ENCODE assay signal across 1 cellular context in genomic region chr3:17742092-17742836, GRCh38.
TF ChIP-seq lines count a peak whose summit lies in the region.

Gene TBC1D5 (minus strand): TSS chr3:17742631. CDS start chr3:17508570, 234,061 bp downstream.

TF ChIP-seq in K562, 482 proteins besides CTCF, POLR2A, EP300 and RAD21 (continued from another document and continues in another):
- TF ChIP-seq SRF (CRISPR knock-in tag; IDR thresholded peaks at IDR 0.05) (no peak; a peak in 3 of 4 replicates), ZNF354B (CRISPR knock-in tag; IDR thresholded peaks at IDR 0.05) (no peak), WHSC1 (IDR thresholded peaks at IDR 0.05; ENCODE audit: low read length) (no peak), CUX1 (CRISPR knock-in tag; IDR thresholded peaks at IDR 0.05) (no peak), SMARCC2 (IDR thresholded peaks at IDR 0.05; ENCODE audit: low read depth) (no peak; the same call in 1 of the 2 replicates), RBM25 (IDR thresholded peaks at IDR 0.05; ENCODE audit: low read depth, low read length, severe bottlenecking) (peak; percentile 93), RBM34 (IDR thresholded peaks at IDR 0.05; ENCODE audit: borderline replicate concordance, insufficient read depth, low read length) (0 out of 2 replicates have a peak, but pooled peaks have one; percentile 58), GABPB2 (CRISPR knock-in tag; conservative IDR thresholded peaks at IDR 0.05) (no peak), NR2C1 (IDR thresholded peaks at IDR 0.05) (no peak), NR2C1 (tag; IDR thresholded peaks at IDR 0.05) (no peak), ZNF76 (CRISPR knock-in tag; IDR thresholded peaks at IDR 0.05; ENCODE audit: borderline replicate concordance) (0 out of 2 replicates have a peak, but pooled peaks have one; percentile 80), IFI16 (CRISPR knock-in tag; IDR thresholded peaks at IDR 0.05) (no peak), HINFP (tag; conservative IDR thresholded peaks at IDR 0.05; ENCODE audit: low read depth) (peak; percentile 99), NFRKB (IDR thresholded peaks at IDR 0.05; ENCODE audit: low read depth) (peak; percentile 87; the same call in 1 of the 2 replicates), HMG20B (CRISPR knock-in tag; IDR thresholded peaks at IDR 0.05) (peak; percentile 74; the same call in 1 of the 2 replicates), GATA2 (CRISPR knock-in tag; IDR thresholded peaks at IDR 0.05) (no peak), TAF1 (IDR thresholded peaks at IDR 0.05; ENCODE audit: control insufficient read depth, extremely low read depth, insufficient read depth, low read length, severe bottlenecking) (peak; percentile 81), RERE (CRISPR knock-in tag; IDR thresholded peaks at IDR 0.05; ENCODE audit: borderline replicate concordance) (0 out of 2 replicates have a peak, but pooled peaks have one; percentile 91), SMAD2 (IDR thresholded peaks at IDR 0.05; ENCODE audit: low read depth, low read length) (no peak), ZNF23 (CRISPR knock-in tag; IDR thresholded peaks at IDR 0.05) (no peak), YBX1 (IDR thresholded peaks at IDR 0.05) (no peak), ZNF707 (CRISPR knock-in tag; conservative IDR thresholded peaks at IDR 0.05) (no peak), IRF9 (tag; IDR thresholded peaks at IDR 0.05) (no peak), XRCC3 (IDR thresholded peaks at IDR 0.05) (no peak), SRSF3 (IDR thresholded peaks at IDR 0.05; ENCODE audit: insufficient read depth, low read length) (0 out of 2 replicates have a peak, but pooled peaks have one; percentile 38), TCF7 (IDR thresholded peaks at IDR 0.05; ENCODE audit: borderline replicate concordance) (no peak), TFAM (CRISPR knock-in tag; conservative IDR thresholded peaks at IDR 0.05) (no peak), E2F8 (IDR thresholded peaks at IDR 0.05; ENCODE audit: low read depth, partially characterized antibody) (no peak), ZNF778 (CRISPR knock-in tag; IDR thresholded peaks at IDR 0.05) (no peak), RHOXF2B (CRISPR knock-in tag; conservative IDR thresholded peaks at IDR 0.05) (0 out of 2 replicates have a peak, but pooled peaks have one; percentile 54), ETV5 (CRISPR knock-in tag; IDR thresholded peaks at IDR 0.05; ENCODE audit: low read depth) (no peak; the same call in none of the 2 replicates), ZFP36 (IDR thresholded peaks at IDR 0.05; ENCODE audit: low read depth, low read length, partially characterized antibody) (peak; percentile 34), FIP1L1 (IDR thresholded peaks at IDR 0.05; ENCODE audit: low read depth, low read length, poor library complexity, severe bottlenecking) (peak; percentile 85), NKRF (IDR thresholded peaks at IDR 0.05; ENCODE audit: borderline replicate concordance) (peak; percentile 66), LARP7 (IDR thresholded peaks at IDR 0.05) (0 out of 2 replicates have a peak, but pooled peaks have one; percentile 27), MBD2 (IDR thresholded peaks at IDR 0.05; ENCODE audit: borderline replicate concordance, low read depth) (0 out of 2 replicates have a peak, but pooled peaks have one; percentile 0), STAT6 (CRISPR knock-in tag; IDR thresholded peaks at IDR 0.05) (0 out of 2 replicates have a peak, but pooled peaks have one; percentile 73), TEAD2 (tag; IDR thresholded peaks at IDR 0.05) (no peak), ZNF282 (CRISPR knock-in tag; IDR thresholded peaks at IDR 0.05) (no peak; the same call in 1 of the 2 replicates), ZBTB8A (IDR thresholded peaks at IDR 0.05; ENCODE audit: partially characterized antibody) (no peak), RNF2 (IDR thresholded peaks at IDR 0.05) (peak; percentile 27; the same call in 1 of the 2 replicates), CXXC5 (CRISPR knock-in tag; IDR thresholded peaks at IDR 0.05) (peak; percentile 100), CHCHD3 (CRISPR knock-in tag; IDR thresholded peaks at IDR 0.05) (no peak; the same call in 1 of the 2 replicates)
